ENCODE assay signal across 17 cellular contexts in the genomic region with DNA sequence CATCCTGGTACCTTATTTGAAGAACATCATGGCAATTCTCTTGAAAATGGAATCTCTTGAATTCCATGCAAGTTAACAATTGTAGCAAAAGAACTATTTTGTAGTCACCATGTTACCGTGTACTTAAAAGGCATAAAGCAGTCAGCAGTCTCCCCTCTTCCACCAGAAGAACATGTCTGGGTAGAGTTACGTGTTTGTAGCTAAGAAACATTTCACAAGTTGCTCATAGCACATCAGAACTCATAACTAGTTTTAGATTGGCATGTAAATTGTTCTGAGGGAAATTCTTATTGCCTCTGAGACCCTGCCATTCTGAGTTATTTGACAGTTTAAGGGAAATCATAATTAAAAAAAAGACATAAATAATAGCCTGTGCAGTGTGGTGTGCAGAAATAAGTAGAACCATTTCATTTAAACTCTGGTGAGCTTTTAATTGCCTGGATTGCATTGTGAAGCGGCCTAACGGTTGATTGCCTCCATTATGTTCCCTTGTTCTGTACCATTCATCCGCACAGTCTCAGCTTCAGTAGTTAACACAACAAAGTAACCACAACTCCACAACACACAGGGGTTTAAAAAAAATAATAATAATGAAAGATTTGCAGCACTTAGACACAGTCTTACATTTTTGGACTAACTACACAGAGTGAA. TPM values are rescaled to one million over a fixed set of nuclear protein-coding genes. Genes with fewer than 3 reads are reported as not detected.
DNase-seq lines count a peak whose midpoint lies in the region; TF ChIP-seq lines count a peak whose summit lies in the region.
"Had no signal": no experiment of that assay in that cellular context is flagged by ENCODE, and none has a peak within 500 bp of the region (broad histone marks: within the 10 kb centered on the region; RNA-seq: fewer than 3 reads in every experiment).

No MANE protein-coding gene starts in this region.

- H3K27ac Mint-ChIP-seq in type B pancreatic cell: no peak overlapping the region
- H3K27ac Mint-ChIP-seq: activated CD8-positive, alpha-beta memory T cell treated with anti-CD3 and anti-CD28 coated beads, Interleukin-2, amount 10 ng/mL, durations not matched to agents 7 days and 5 days; naive thymus-derived CD4-positive, alpha-beta T cell; stimulated activated naive B cell treated with anti-CD40 and anti-IgM and Interleukin-4, amounts not matched to agents 10 μg/mL and 1 μg/mL and 100 μg/mL, for 72 hours had no signal

- H3K23ac ChIP-seq in mesendoderm (ENCODE audit: low read length): no peak overlapping the region

- no peaks in the 10 kb centered on the region for H3K27me3 ChIP-seq in adipocyte (replicated peaks; ENCODE audit: control insufficient read depth, insufficient read depth, low read length)
- peaks cover 11% of the 10 kb centered on the region for H3K27me3 ChIP-seq in mesendoderm (ENCODE audit: insufficient read depth, low read length, poor library complexity)

- no peak overlapping the region for H2BK15ac ChIP-seq in mesendoderm (replicated peaks; ENCODE audit: low read depth)

- no peak overlapping the region for H3K18ac ChIP-seq in mesendoderm (ENCODE audit: low read length)

- H2BK120ac ChIP-seq in mesendoderm (ENCODE audit: low read depth, low read length): no peak overlapping the region

- no peaks in the 10 kb centered on the region for H3K9me3 Mint-ChIP-seq in type B pancreatic cell
- H3K9me3 Mint-ChIP-seq: stimulated activated naive B cell treated with anti-CD40 and anti-IgM and Interleukin-4, amounts not matched to agents 10 μg/mL and 1 μg/mL and 100 μg/mL, for 72 hours had no signal

- no peak overlapping the region for H3K4ac ChIP-seq in mesendoderm (ENCODE audit: low read depth, low read length)

- H3K4me2 ChIP-seq in mesendoderm (ENCODE audit: low read length): no peak overlapping the region

- no peak overlapping the region for H2AK5ac ChIP-seq in mesendoderm (ENCODE audit: low read length)

- TF ChIP-seq CTCF in type B pancreatic cell (conservative IDR thresholded peaks at IDR 0.05): no peak

- H3K4me1 ChIP-seq in adipocyte (ENCODE audit: control insufficient read depth, insufficient read depth, low read length) (peaks cover 41% of the 10 kb centered on the region), mesendoderm (ENCODE audit: control insufficient read depth, low read depth, low read length) (peaks cover 7% of the 10 kb centered on the region)

- no peak overlapping the region for H4K8ac ChIP-seq in mesendoderm (ENCODE audit: low read depth, low read length)

- DNase-seq in NCI-H2107 treated with DMSO at 0.1 percent for 48 hours (lab: John Stamatoyannopoulos, UW; ENCODE audit: unreplicated experiment) (peak; percentile 94), NCI-H2107 (lab: John Stamatoyannopoulos, UW) (no peak), adipocyte (ENCODE audit: low read depth) (no peak), mesendoderm (no peak), type B pancreatic cell (ENCODE audit: extremely low spot score, unreplicated experiment) (no peak), pons (ENCODE audit: low spot score) (no peak), NCI-H187 (lab: John Stamatoyannopoulos, UW) (no peak), NCI-H82 (lab: John Stamatoyannopoulos, UW) (no peak)
- DNase-seq: activated CD8-positive, alpha-beta memory T cell treated with anti-CD3 and anti-CD28 coated beads, Interleukin-2, amount 10 ng/mL, durations not matched to agents 7 days and 5 days; activated naive CD4-positive, alpha-beta T cell treated with Interleukin-2 at 50 U/mL for 16 hours; left cardiac atrium; naive thymus-derived CD4-positive, alpha-beta T cell; stimulated activated naive B cell treated with anti-CD40 and anti-IgM and Interleukin-4, amounts not matched to agents 10 μg/mL and 1 μg/mL and 100 μg/mL, for 72 hours had no signal

- H3K56ac ChIP-seq in mesendoderm (ENCODE audit: low read length): no peak overlapping the region

- H3K36me3 Mint-ChIP-seq in type B pancreatic cell: no peaks in the 10 kb centered on the region
- H3K36me3 Mint-ChIP-seq: activated CD8-positive, alpha-beta memory T cell treated with anti-CD3 and anti-CD28 coated beads, Interleukin-2, amount 10 ng/mL, durations not matched to agents 7 days and 5 days; stimulated activated naive B cell treated with anti-CD40 and anti-IgM and Interleukin-4, amounts not matched to agents 10 μg/mL and 1 μg/mL and 100 μg/mL, for 72 hours had no signal

- no peak overlapping the region for H2BK5ac ChIP-seq in mesendoderm (ENCODE audit: low read length)

- no CpG with 5 or more reads among the region's 5 CpGs for WGBS in mesendoderm (ENCODE audit: extremely low coverage, insufficient coverage, low lambda C conversion rate)

- H3K4me1 Mint-ChIP-seq in type B pancreatic cell (ENCODE audit: unreplicated experiment): peaks cover 9% of the 10 kb centered on the region
- H3K4me1 Mint-ChIP-seq: central memory CD8-positive, alpha-beta T cell had no signal

- H3K79me2 ChIP-seq in mesendoderm (ENCODE audit: control insufficient read depth, insufficient read depth, low read length): no peaks in the 10 kb centered on the region

- peak overlapping the region; percentile 20 for H3K27ac ChIP-seq in mesendoderm (ENCODE audit: low read depth, low read length)
- H3K27ac ChIP-seq: epithelial cell of prostate, VCaP had no signal

- H3K4me3 ChIP-seq in adipocyte (ENCODE audit: low read length): peak overlapping the region; percentile 93
- H3K4me3 ChIP-seq in mesendoderm (ENCODE audit: low read length): no peak overlapping the region
- H3K4me3 ChIP-seq: K562 had no signal

- H3K36me3 ChIP-seq in adipocyte (ENCODE audit: control insufficient read depth, insufficient read depth, low read length, severe bottlenecking) (peaks cover 23% of the 10 kb centered on the region), mesendoderm (ENCODE audit: control insufficient read depth, insufficient read depth, low read length) (no peaks in the 10 kb centered on the region)

- no peak overlapping the region for H4K5ac ChIP-seq in mesendoderm (ENCODE audit: low read length)

- H3K27me3 Mint-ChIP-seq in type B pancreatic cell: peaks cover 86% of the 10 kb centered on the region

- peak overlapping the region; percentile 91 for H3K4me3 Mint-ChIP-seq in type B pancreatic cell
- H3K4me3 Mint-ChIP-seq: activated CD8-positive, alpha-beta memory T cell treated with anti-CD3 and anti-CD28 coated beads, Interleukin-2, amount 10 ng/mL, durations not matched to agents 7 days and 5 days; central memory CD8-positive, alpha-beta T cell; naive thymus-derived CD4-positive, alpha-beta T cell; stimulated activated naive B cell treated with anti-CD40 and anti-IgM and Interleukin-4, amounts not matched to agents 10 μg/mL and 1 μg/mL and 100 μg/mL, for 72 hours had no signal

- H3K9me3 ChIP-seq in adipocyte (ENCODE audit: control insufficient read depth, low read length): no peaks in the 10 kb centered on the region

- H3K9ac ChIP-seq in adipocyte (ENCODE audit: low read length) (no peak overlapping the region), mesendoderm (ENCODE audit: low read length) (no peak overlapping the region)

- no peaks in the 10 kb centered on the region for H3K79me1 ChIP-seq in mesendoderm (ENCODE audit: low read length)

RNA-seq across cellular contexts. Expression of a gene that starts 2.6 kb away (rescaled TPM):
- 0.67 TPM for polyA plus RNA-seq in mesendoderm (2013, experiment 1 of 2)
- 0.67 TPM for polyA plus RNA-seq in mesendoderm (2013, experiment 2 of 2)
- total RNA-seq in type B pancreatic cell (ENCODE audit: low replicate concordance): 4.1 and 4.4 TPM in 2 replicates
- total RNA-seq: activated CD8-positive, alpha-beta memory T cell treated with anti-CD3 and anti-CD28 coated beads, Interleukin-2, amount 10 ng/mL, durations not matched to agents 7 days and 5 days; naive thymus-derived CD4-positive, alpha-beta T cell had no signal
- polyA plus RNA-seq: naive thymus-derived CD4-positive, alpha-beta T cell had no signal
